Comparison of ENCODE assay signal across 9 cellular contexts in the genomic region with DNA sequence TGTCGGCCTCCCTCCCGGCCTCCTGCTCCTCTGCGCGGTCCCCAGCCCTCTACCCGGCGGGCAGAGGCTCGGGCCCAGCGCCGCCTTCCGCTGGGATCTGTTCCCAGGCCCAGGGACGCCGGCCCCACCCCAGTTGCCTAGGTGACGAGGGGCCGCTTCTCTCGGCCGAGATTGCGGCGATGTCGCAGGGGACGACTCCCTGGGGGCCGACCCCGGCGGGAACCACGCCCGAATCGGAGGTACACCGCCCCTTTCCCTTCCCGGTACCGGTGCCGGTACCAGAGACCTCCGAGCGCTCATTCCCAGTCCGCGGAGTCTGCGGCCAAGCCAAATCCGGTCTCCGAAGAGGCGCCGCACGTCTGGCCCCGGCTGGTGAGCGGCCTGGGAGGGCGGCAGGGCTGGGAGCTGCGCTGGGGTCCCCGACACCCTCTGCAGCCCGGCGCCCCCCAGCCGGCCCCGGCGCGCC. TPM values are rescaled to one million over a fixed set of nuclear protein-coding genes. Genes with fewer than 3 reads are reported as not detected.
DNase-seq lines count a peak whose midpoint lies in the region; ATAC-seq and TF ChIP-seq lines count a peak whose summit lies in the region.
"Had no signal": no experiment of that assay in that cellular context is flagged by ENCODE, and none has a peak within 500 bp of the region (broad histone marks: within the 10 kb centered on the region; RNA-seq: fewer than 3 reads in every experiment).

TSS of gene CABCOCO1 (plus strand) at position 136 of the 466 bp plus-strand sequence. CDS start at position 180, 44 bp downstream.

- H3K4me1 ChIP-seq in mucosa of stomach (ENCODE audit: control insufficient read depth, insufficient read depth, low read length) (no peaks in the 10 kb centered on the region), aorta (ENCODE audit: control insufficient read depth in 1 of 2, insufficient read depth in 2 of 2, low read length in 2 of 2) (no peaks in the 10 kb centered on the region)
- no peaks in the 10 kb centered on the region for H3K4me1 ChIP-seq in effector memory CD4-positive, alpha-beta T cell (ENCODE audit: control insufficient read depth, insufficient read depth, low read length, poor library complexity, severe bottlenecking)

- H3K4me3 ChIP-seq in fibroblast of pulmonary artery (replicated peaks; ENCODE audit: low read depth, low read length) (peak within 1 kb of the TSS; percentile 64), mucosa of stomach (ENCODE audit: low read length) (peak within 1 kb of the TSS; percentile 22), aorta (ENCODE audit: low read length in 2 of 2) (peak within 1 kb of the TSS; percentile 11 to 76)
- no peak within 1 kb of the TSS for H3K4me3 ChIP-seq in effector memory CD4-positive, alpha-beta T cell (ENCODE audit: insufficient read depth, low read depth, low read length, poor library complexity, severe bottlenecking)

- intact Hi-C loops in aorta (cut with DNase I) = no loop called here

- no peaks in the 10 kb centered on the region for H3K36me3 ChIP-seq in mucosa of stomach (ENCODE audit: control insufficient read depth, insufficient read depth, low read length)
- H3K36me3 ChIP-seq in aorta (ENCODE audit: control insufficient read depth in 1 of 2, insufficient read depth in 2 of 2, low read length in 1 of 2) = no peaks in the 10 kb centered on the region
- H3K36me3 ChIP-seq in effector memory CD4-positive, alpha-beta T cell (ENCODE audit: control insufficient read depth, insufficient read depth, low read length) = no peaks in the 10 kb centered on the region

- TF ChIP-seq CTCF in RWPE1 (conservative IDR thresholded peaks at IDR 0.05; ENCODE audit: low read depth) (no peak), fibroblast of pulmonary artery (IDR thresholded peaks at IDR 0.05; ENCODE audit: low read length, missing control alignments) (peak; percentile 8), GM20000 (IDR thresholded peaks at IDR 0.05; ENCODE audit: extremely low read depth, missing control alignments) (no peak)

- ATAC-seq in aorta (ENCODE audit: low FRiP score) (peak; percentile 94), GM19351 (IDR thresholded peaks at IDR 0.05; ENCODE audit: unreplicated experiment) (no peak)

- 0 to 1% methylated on average over 46 to 51 of the region's 51 CpGs for WGBS in aorta, 2 donors

- no peaks in the 10 kb centered on the region for H3K27me3 ChIP-seq in mucosa of stomach (ENCODE audit: control insufficient read depth, insufficient read depth, low read length)
- H3K27me3 ChIP-seq in aorta (ENCODE audit: control insufficient read depth in 1 of 2, insufficient read depth in 2 of 2, low read length in 1 of 2) = no peaks in the 10 kb centered on the region
- H3K27me3 ChIP-seq in effector memory CD4-positive, alpha-beta T cell (replicated peaks; ENCODE audit: control insufficient read depth, insufficient read depth, low read length, poor library complexity, severe bottlenecking) = peaks cover 11% of the 10 kb centered on the region

- H3K9ac ChIP-seq in mucosa of stomach (ENCODE audit: low read length) = peak within 1 kb of the TSS; percentile 60

- H3K9me3 ChIP-seq in mucosa of stomach (ENCODE audit: control insufficient read depth, low read length) = no peaks in the 10 kb centered on the region
- no peaks in the 10 kb centered on the region for H3K9me3 ChIP-seq in aorta (ENCODE audit: control insufficient read depth, low read length)
- no peaks in the 10 kb centered on the region for H3K9me3 ChIP-seq in effector memory CD4-positive, alpha-beta T cell (ENCODE audit: control insufficient read depth, low read length)

- DNase-seq in GM03348 (ENCODE audit: low spot score) (peak; percentile 81), RWPE1 (ENCODE audit: low spot score) (peak; percentile 46), fibroblast of pulmonary artery (ENCODE audit: low read depth) (peak; percentile 59), aorta (peak; percentile 79 to 91), GM20000 (ENCODE audit: low spot score) (no peak)
- no peak for DNase-seq in effector memory CD4-positive, alpha-beta T cell

- H3K27ac ChIP-seq in RWPE1 (no peak within 1 kb of the TSS), aorta (ENCODE audit: low read depth in 1 of 2, low read length in 2 of 2) (no peak within 1 kb of the TSS)
- H3K27ac ChIP-seq in effector memory CD4-positive, alpha-beta T cell (ENCODE audit: insufficient read depth, low read length, poor library complexity, severe bottlenecking) = no peak within 1 kb of the TSS

- POLR2A ChIA-PET in RWPE1 (lab: Yijun Ruan, JAX; ENCODE audit: low non-redundant PET) = no interaction called here

- CTCF ChIA-PET in RWPE1 (lab: Yijun Ruan, JAX) = no interaction called here

RNA-seq across cellular contexts. Expression of gene CABCOCO1, which starts in this region (rescaled TPM):
- total RNA-seq in aorta = under 1 TPM in 1 of 2 donors, not detected in 1; 0.26 TPM
- 10 to 100 TPM in 1 of 2 donors, 1 to 10 TPM in 1; 2.4 to 11.1 TPM for polyA plus RNA-seq in aorta
- total RNA-seq: mononuclear cell had no signal

Comparison
In these comparisons a context has a peak if more than half of its experiments do, and no peak if none do; other contexts are left out.
1. DNase-seq: peak in GM03348 (single experiment), RWPE1 (single experiment), fibroblast of pulmonary artery (single experiment) and aorta (2 of 2); none in GM20000 (single experiment) and effector memory CD4-positive, alpha-beta T cell (0 of 3).